ENCODE assay signal across 8 cellular contexts in genomic region chr18:3012920-3013810, GRCh38. TPM values are rescaled to one million over a fixed set of nuclear protein-coding genes. Genes with fewer than 3 reads are reported as not detected.
A peak's percentile ranks its signal among the peaks of the same experiment; 100 is the strongest.
DNase-seq lines count a peak whose midpoint lies in the region; ATAC-seq and TF ChIP-seq lines count a peak whose summit lies in the region.

Gene LPIN2 (minus strand): TSS chr18:3013144. CDS start chr18:2960840, 52,304 bp downstream.

- H3K36me3 ChIP-seq in left ventricle myocardium inferior, result peaks cover 4% of the 10 kb centered on the region
- peaks cover 6% of the 10 kb centered on the region for H3K36me3 ChIP-seq in upper lobe of right lung

- H3K36me3 Mint-ChIP-seq in T-helper 17 cell (ENCODE audit: low read depth) (peaks cover 4% of the 10 kb centered on the region), progenitor cell of endocrine pancreas (ENCODE audit: insufficient read depth) (peaks cover 11% of the 10 kb centered on the region)

- DNase-seq in NCI-H187 (lab: John Stamatoyannopoulos, UW) (peak; percentile 56 to 96), T-helper 17 cell (peak; percentile 93 to 98 (median 93)), amygdala (lab: John Stamatoyannopoulos, UW) (peak; percentile 15 to 96 (median 87)), left ventricle myocardium inferior (peak; percentile 100), progenitor cell of endocrine pancreas (ENCODE audit: low spot score, unreplicated experiment) (peak; percentile 92), upper lobe of right lung (peak; percentile 99)

- H3K9me3 Mint-ChIP-seq in progenitor cell of endocrine pancreas (ENCODE audit: low read depth), result no peaks in the 10 kb centered on the region

- H3K4me3 Mint-ChIP-seq in T-helper 17 cell (peak within 1 kb of the TSS; percentile 94), progenitor cell of endocrine pancreas (ENCODE audit: low read depth) (peak within 1 kb of the TSS; percentile 96)

- intact Hi-C loops in left ventricle myocardium inferior (cut with micrococcal nuclease) (no loop called here), upper lobe of right lung (cut with DNase I) (no loop called here)

- TF ChIP-seq CTCF in left ventricle myocardium inferior (IDR thresholded peaks at IDR 0.05; ENCODE audit: borderline replicate concordance) (no peak), progenitor cell of endocrine pancreas (IDR thresholded peaks at IDR 0.05; ENCODE audit: unreplicated experiment) (no peak), upper lobe of right lung (IDR thresholded peaks at IDR 0.05) (no peak)

- H3K27me3 ChIP-seq in left ventricle myocardium inferior (ENCODE audit: low read depth), result no peaks in the 10 kb centered on the region
- no peaks in the 10 kb centered on the region for H3K27me3 ChIP-seq in upper lobe of right lung

- H3K4me3 ChIP-seq in left ventricle myocardium inferior (peak within 1 kb of the TSS; percentile 85), upper lobe of right lung (peak within 1 kb of the TSS; percentile 79)

- H3K27ac ChIP-seq in left ventricle myocardium inferior (replicated peaks) (peak within 1 kb of the TSS; percentile 94), upper lobe of right lung (peak within 1 kb of the TSS; percentile 86)

- H3K27me3 Mint-ChIP-seq in T-helper 17 cell (no peaks in the 10 kb centered on the region), progenitor cell of endocrine pancreas (peaks cover 7% of the 10 kb centered on the region)

- peaks cover 45% of the 10 kb centered on the region for H3K4me1 Mint-ChIP-seq in T-helper 17 cell
- H3K4me1 Mint-ChIP-seq in progenitor cell of endocrine pancreas (ENCODE audit: low read depth), result peaks cover 16% of the 10 kb centered on the region

- ATAC-seq in GM18499 (IDR thresholded peaks at IDR 0.05; ENCODE audit: insufficient read depth, unreplicated experiment) (peak; percentile 71), HG02943 (IDR thresholded peaks at IDR 0.05; ENCODE audit: low read depth, unreplicated experiment) (peak; percentile 84), T-helper 17 cell (peak; percentile 92), upper lobe of right lung (peak; percentile 89)

- H3K9me3 ChIP-seq in T-helper 17 cell (ENCODE audit: control insufficient read depth, low read length, poor library complexity, severe bottlenecking), result no peaks in the 10 kb centered on the region
- no peaks in the 10 kb centered on the region for H3K9me3 ChIP-seq in left ventricle myocardium inferior (replicated peaks)
- H3K9me3 ChIP-seq in upper lobe of right lung, result no peaks in the 10 kb centered on the region

- peaks cover 56% of the 10 kb centered on the region for H3K4me1 ChIP-seq in left ventricle myocardium inferior
- peaks cover 50% of the 10 kb centered on the region for H3K4me1 ChIP-seq in upper lobe of right lung

- peak within 1 kb of the TSS; percentile 94 for H3K27ac Mint-ChIP-seq in T-helper 17 cell
- H3K27ac Mint-ChIP-seq in progenitor cell of endocrine pancreas, result peak within 1 kb of the TSS; percentile 94

RNA-seq across cellular contexts. Expression of gene LPIN2, which starts in this region (rescaled TPM):
- total RNA-seq in T-helper 17 cell (10 to 100 TPM; 75.8 to 84.8 TPM), left ventricle myocardium inferior (8.2 TPM), progenitor cell of endocrine pancreas (22.8 and 25.9 TPM in 2 replicates), upper lobe of right lung (50.7 TPM)

Comparison
In these comparisons a context has a peak if more than half of its experiments do, and no peak if none do; other contexts are left out.
1. Peak in every context shown above with its lines: DNase-seq, ATAC-seq, H3K4me3 ChIP-seq and H3K27ac ChIP-seq.